1 cellular context compared by ENCODE assay signal in genomic region chr11:58770627-58771457, GRCh38.
A peak's percentile ranks its signal among the peaks of the same experiment; 100 is the strongest.
TF ChIP-seq lines count a peak whose summit lies in the region.

No MANE protein-coding gene starts in this region.

TF ChIP-seq in K562, 482 proteins besides CTCF, POLR2A, EP300 and RAD21 (continued from another document and continues in another):
- TF ChIP-seq ZBTB11 (CRISPR knock-in tag; IDR thresholded peaks at IDR 0.05) (peak in 1 of 3 experiments; percentile 59; a peak in 2 of 6 replicates), SNIP1 (IDR thresholded peaks at IDR 0.05; ENCODE audit: low read depth) (no peak), MCM7 (IDR thresholded peaks at IDR 0.05) (no peak), TFE3 (CRISPR knock-in tag; IDR thresholded peaks at IDR 0.05) (no peak), ZFP91 (CRISPR knock-in tag; IDR thresholded peaks at IDR 0.05) (no peak), CREB1 (IDR thresholded peaks at IDR 0.05) (no peak), CREB1 (CRISPR knock-in tag; IDR thresholded peaks at IDR 0.05) (no peak; the same call in 1 of the 2 replicates), NCOA4 (IDR thresholded peaks at IDR 0.05; ENCODE audit: partially characterized antibody) (no peak), AFF4 (CRISPR knock-in tag; IDR thresholded peaks at IDR 0.05) (peak; percentile 66), SREBF2 (CRISPR knock-in tag; IDR thresholded peaks at IDR 0.05) (no peak), CSDE1 (IDR thresholded peaks at IDR 0.05) (no peak), NFATC3 (IDR thresholded peaks at IDR 0.05) (no peak), ZBTB43 (CRISPR knock-in tag; IDR thresholded peaks at IDR 0.05) (no peak), SNRNP70 (optimal IDR thresholded peaks at IDR 0.05; ENCODE audit: low read depth, low read length) (no peak), HNRNPH1 (optimal IDR thresholded peaks at IDR 0.05; ENCODE audit: low read depth, low read length) (no peak), NFIX (CRISPR knock-in tag; IDR thresholded peaks at IDR 0.05; ENCODE audit: low read depth) (no peak), ZNF644 (tag; IDR thresholded peaks at IDR 0.05; ENCODE audit: low read depth) (peak; percentile 92), VEZF1 (CRISPR knock-in tag; IDR thresholded peaks at IDR 0.05) (peak; percentile 66), POLR2H (tag; IDR thresholded peaks at IDR 0.05; ENCODE audit: low read depth) (no peak; the same call in 1 of the 2 replicates), TFAP4 (CRISPR knock-in tag; IDR thresholded peaks at IDR 0.05; ENCODE audit: borderline replicate concordance) (peak; percentile 54; the same call in 1 of the 2 replicates), EZH2 (IDR thresholded peaks at IDR 0.05; ENCODE audit: borderline replicate concordance, low read depth, low read length) (no peak), HNRNPK (IDR thresholded peaks at IDR 0.05; ENCODE audit: low read depth, low read length, poor library complexity, severe bottlenecking) (no peak), NFE2L1 (tag; IDR thresholded peaks at IDR 0.05; ENCODE audit: borderline replicate concordance, low read depth) (no peak), CHD4 (IDR thresholded peaks at IDR 0.05; ENCODE audit: insufficient read depth, insufficient replicate concordance, low read depth, low read length, poor library complexity, severe bottlenecking) (no peak), MTA3 (IDR thresholded peaks at IDR 0.05; ENCODE audit: borderline replicate concordance) (peak; percentile 53; the same call in 1 of the 2 replicates), ZNF282 (CRISPR knock-in tag; IDR thresholded peaks at IDR 0.05) (no peak), ZNF280A (IDR thresholded peaks at IDR 0.05; ENCODE audit: low read depth, partially characterized antibody) (no peak), NFIC (IDR thresholded peaks at IDR 0.05) (peak; percentile 43), SRSF3 (IDR thresholded peaks at IDR 0.05; ENCODE audit: insufficient read depth, low read length) (no peak), FOXA1 (IDR thresholded peaks at IDR 0.05; ENCODE audit: borderline replicate concordance) (no peak), HLTF (IDR thresholded peaks at IDR 0.05) (0 out of 2 replicates have a peak, but pooled peaks have one; percentile 23), ZKSCAN8 (CRISPR knock-in tag; IDR thresholded peaks at IDR 0.05) (peak; percentile 64), TEAD4 (IDR thresholded peaks at IDR 0.05; ENCODE audit: low read length) (peak; percentile 49; the same call in 1 of the 2 replicates), TEAD4 (CRISPR knock-in tag; IDR thresholded peaks at IDR 0.05; ENCODE audit: borderline replicate concordance) (no peak), ZEB2 (IDR thresholded peaks at IDR 0.05) (peak; percentile 51; the same call in 1 of the 2 replicates), ZNF395 (CRISPR knock-in tag; IDR thresholded peaks at IDR 0.05) (peak; percentile 83; the same call in 1 of the 2 replicates), ATF1 (CRISPR knock-in tag; IDR thresholded peaks at IDR 0.05) (no peak), ATF1 (tag; IDR thresholded peaks at IDR 0.05) (peak; percentile 60), BCL6 (CRISPR knock-in tag; IDR thresholded peaks at IDR 0.05) (no peak), ZNF707 (CRISPR knock-in tag; conservative IDR thresholded peaks at IDR 0.05) (0 out of 2 replicates have a peak, but pooled peaks have one; percentile 8), ZNF239 (CRISPR knock-in tag; IDR thresholded peaks at IDR 0.05) (no peak), ESRRB (CRISPR knock-in tag; IDR thresholded peaks at IDR 0.05; ENCODE audit: borderline replicate concordance) (no peak; the same call in 1 of the 2 replicates), SIN3A (IDR thresholded peaks at IDR 0.05; ENCODE audit: borderline replicate concordance in 2 of 2, control insufficient read depth in 1 of 2, low read depth in 2 of 2, low read length in 2 of 2) (no peak), ASH1L (IDR thresholded peaks at IDR 0.05; ENCODE audit: borderline replicate concordance, low read depth, partially characterized antibody) (peak; percentile 63), GTF2B (IDR thresholded peaks at IDR 0.05; ENCODE audit: extremely low read depth, insufficient read length) (no peak), YY1 (IDR thresholded peaks at IDR 0.05; ENCODE audit: borderline replicate concordance in 1 of 3, control insufficient read depth in 1 of 3, extremely low read depth in 1 of 3, insufficient read depth in 3 of 3, insufficient read length in 1 of 3, insufficient replicate concordance in 2 of 3, low read depth in 1 of 3, low read length in 2 of 3) (no peak)
